Comparison of ENCODE assay signal across 11 cellular contexts in the genomic region with DNA sequence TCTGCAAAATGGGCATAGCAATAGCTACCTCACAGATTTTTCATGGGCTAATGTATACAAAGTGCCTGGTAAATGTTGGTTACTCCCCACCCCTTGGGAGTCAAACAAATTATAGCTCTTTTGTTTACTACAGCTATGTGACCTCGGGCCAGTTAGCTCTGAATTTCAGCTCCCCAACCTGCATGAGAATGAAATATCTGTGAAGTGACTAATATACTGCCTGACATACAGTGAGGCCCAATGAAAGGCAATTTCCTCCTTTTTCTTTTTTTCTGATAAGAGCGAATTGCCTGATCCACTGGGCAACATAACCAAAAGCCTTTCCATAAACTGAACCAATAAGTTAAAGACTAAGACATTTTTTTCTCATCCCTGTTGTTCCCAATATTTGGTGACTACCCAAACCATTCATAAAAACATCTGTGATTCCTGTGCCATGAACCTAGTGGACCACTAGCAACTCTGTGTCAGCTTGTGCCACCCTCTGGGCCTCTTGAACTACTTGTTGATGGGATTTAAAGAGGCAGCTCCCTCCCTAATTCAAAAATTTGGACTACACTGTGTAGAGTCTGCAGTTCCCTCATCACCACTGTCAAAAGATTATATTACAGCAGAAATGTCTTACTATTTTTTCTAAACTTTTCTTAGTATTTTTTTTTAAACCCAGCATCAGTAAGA.
DNase-seq lines count a peak whose midpoint lies in the region; ATAC-seq and TF ChIP-seq lines count a peak whose summit lies in the region.
"Had no signal": no experiment of that assay in that cellular context is flagged by ENCODE, and none has a peak within 500 bp of the region (broad histone marks: within the 10 kb centered on the region; RNA-seq: fewer than 3 reads in every experiment).

No MANE protein-coding gene starts in this region.

- H3K9me3 ChIP-seq in neural progenitor cell (ENCODE audit: low read depth) = no peaks in the 10 kb centered on the region

- H2AFZ ChIP-seq in neural progenitor cell (replicated peaks) = peak overlapping the region; percentile 17

- no peaks in the 10 kb centered on the region for H3K36me3 ChIP-seq in neural progenitor cell

- H3K27me3 Mint-ChIP-seq in neural progenitor cell (ENCODE audit: insufficient read depth, low read depth) = no peaks in the 10 kb centered on the region

- no peaks in the 10 kb centered on the region for H3K9me3 Mint-ChIP-seq in neural progenitor cell

- ATAC-seq in GM19452 (IDR thresholded peaks at IDR 0.05; ENCODE audit: unreplicated experiment) = no peak
- ATAC-seq: stimulated activated naive B cell treated with anti-CD40 and anti-IgM and Interleukin-4, amounts not matched to agents 10 μg/mL and 1 μg/mL and 100 μg/mL, for 72 hours had no signal

- TF ChIP-seq CTCF in neural progenitor cell (IDR thresholded peaks at IDR 0.05) = no peak

- no peak overlapping the region for H3K9ac ChIP-seq in neural progenitor cell

- H3K27ac ChIP-seq in neural progenitor cell = no peak overlapping the region

- H3K4me2 ChIP-seq in neural progenitor cell = peak overlapping the region; percentile 67

- DNase-seq in H4 (ENCODE audit: low spot score) (peak; percentile 70), NCI-H69 (lab: John Stamatoyannopoulos, UW) (peak; percentile 72), dermis blood vessel endothelial cell (peak; percentile 63), neural progenitor cell (ENCODE audit: low spot score) (no peak), T-helper 1 cell (no peak), AG08396 (ENCODE audit: low spot score) (no peak)
- no peak for DNase-seq in stimulated activated naive CD4-positive, alpha-beta T cell (lab: John Stamatoyannopoulos, UW)
- DNase-seq: NCI-H1694 treated with DMSO at 0.1 percent for 48 hours; Right ventricle myocardium superior; stimulated activated naive B cell treated with anti-CD40 and anti-IgM and Interleukin-4, amounts not matched to agents 10 μg/mL and 1 μg/mL and 100 μg/mL, for 72 hours had no signal

- H3F3A ChIP-seq in neural progenitor cell (ENCODE audit: low read depth) = peaks cover 28% of the 10 kb centered on the region

- no peaks in the 10 kb centered on the region for H3K79me2 ChIP-seq in neural progenitor cell (ENCODE audit: low read depth)

- no peak overlapping the region for H3K4me3 Mint-ChIP-seq in neural progenitor cell
- H3K4me3 Mint-ChIP-seq: stimulated activated naive B cell treated with anti-CD40 and anti-IgM and Interleukin-4, amounts not matched to agents 10 μg/mL and 1 μg/mL and 100 μg/mL, for 72 hours had no signal

- H3K27ac Mint-ChIP-seq in neural progenitor cell = peak overlapping the region; percentile 92
- H3K27ac Mint-ChIP-seq: stimulated activated naive B cell treated with anti-CD40 and anti-IgM and Interleukin-4, amounts not matched to agents 10 μg/mL and 1 μg/mL and 100 μg/mL, for 72 hours had no signal

- no peak overlapping the region for H3K4me3 ChIP-seq in neural progenitor cell

- H4K20me1 ChIP-seq in neural progenitor cell (ENCODE audit: low read depth) = no peaks in the 10 kb centered on the region

- H3K27me3 ChIP-seq in neural progenitor cell = no peaks in the 10 kb centered on the region

- peaks cover 32% of the 10 kb centered on the region for H3K4me1 Mint-ChIP-seq in neural progenitor cell
- H3K4me1 Mint-ChIP-seq: stimulated activated naive B cell treated with anti-CD40 and anti-IgM and Interleukin-4, amounts not matched to agents 10 μg/mL and 1 μg/mL and 100 μg/mL, for 72 hours had no signal

- peaks cover 47% of the 10 kb centered on the region for H3K4me1 ChIP-seq in neural progenitor cell

- H3K36me3 Mint-ChIP-seq in neural progenitor cell = no peaks in the 10 kb centered on the region
- H3K36me3 Mint-ChIP-seq: stimulated activated naive B cell treated with anti-CD40 and anti-IgM and Interleukin-4, amounts not matched to agents 10 μg/mL and 1 μg/mL and 100 μg/mL, for 72 hours had no signal

Comparison
In these comparisons a context has a peak if more than half of its experiments do, and no peak if none do; other contexts are left out.
1. DNase-seq: peak in H4 (single experiment), NCI-H69 (single experiment) and dermis blood vessel endothelial cell (single experiment); none in neural progenitor cell (single experiment), T-helper 1 cell (0 of 5), stimulated activated naive CD4-positive, alpha-beta T cell (0 of 6) and AG08396 (single experiment).